ENCODE assay signal across 12 cellular contexts in the genomic region with DNA sequence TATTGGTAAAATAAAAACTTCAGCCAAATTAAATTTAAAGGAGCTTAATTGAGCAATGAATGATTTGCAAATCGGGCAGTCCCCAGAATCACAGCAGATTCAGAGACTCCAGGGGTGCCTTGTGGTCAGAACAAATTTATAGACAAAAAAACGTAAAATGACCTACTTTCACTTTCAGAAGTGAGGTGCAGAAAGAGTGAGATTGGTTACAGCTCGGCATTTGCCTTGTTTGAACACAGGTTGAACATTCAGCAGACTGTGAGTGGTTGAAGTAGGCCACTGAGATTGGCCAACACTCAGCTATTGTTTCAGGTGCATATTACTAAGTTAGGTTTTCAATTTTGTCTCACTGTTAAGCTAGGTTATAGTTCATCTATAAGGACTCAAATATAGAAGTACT.
DNase-seq lines count a peak whose midpoint lies in the region; ATAC-seq and TF ChIP-seq lines count a peak whose summit lies in the region.
"Had no signal": no experiment of that assay in that cellular context is flagged by ENCODE, and none has a peak within 500 bp of the region (broad histone marks: within the 10 kb centered on the region; RNA-seq: fewer than 3 reads in every experiment).

No MANE protein-coding gene starts in this region.

- peaks cover 2% of the 10 kb centered on the region for H3K27me3 Mint-ChIP-seq in activated CD4-positive, alpha-beta T cell treated with anti-CD3 and anti-CD28 coated beads for 36 hours
- H3K27me3 Mint-ChIP-seq in MCF 10A (ENCODE audit: insufficient read depth, unreplicated experiment): no peaks in the 10 kb centered on the region
- H3K27me3 Mint-ChIP-seq: naive B cell had no signal

- H3K9me3 Mint-ChIP-seq in activated CD4-positive, alpha-beta T cell treated with anti-CD3 and anti-CD28 coated beads for 36 hours (ENCODE audit: low read depth): peaks cover 9% of the 10 kb centered on the region
- no peaks in the 10 kb centered on the region for H3K9me3 Mint-ChIP-seq in MCF 10A (ENCODE audit: unreplicated experiment)

- H3K9me3 ChIP-seq in right lobe of liver (peaks cover 0 to 6% (median 0%) of the 10 kb centered on the region in 4 donors), upper lobe of right lung (no peaks in the 10 kb centered on the region)

- BruUV-seq in MCF 10A (replicated peaks; lab: Mats Ljungman, UMichigan): no TSS peak

- H3K27ac ChIP-seq in right lobe of liver: peak overlapping the region; percentile 30 to 81 (median 77)
- peak overlapping the region; percentile 49 for H3K27ac ChIP-seq in upper lobe of right lung
- H3K27ac ChIP-seq: epithelial cell of prostate, HL-60 had no signal

- H3K4me1 ChIP-seq in right lobe of liver (peaks cover 0 to 13% (median 4%) of the 10 kb centered on the region in 4 donors), upper lobe of right lung (no peaks in the 10 kb centered on the region)

- no peak overlapping the region for H3K4me3 Mint-ChIP-seq in activated CD4-positive, alpha-beta T cell treated with anti-CD3 and anti-CD28 coated beads for 36 hours
- H3K4me3 Mint-ChIP-seq in MCF 10A (ENCODE audit: unreplicated experiment): peak overlapping the region; percentile 70

- no peak overlapping the region for H3K27ac Mint-ChIP-seq in activated CD4-positive, alpha-beta T cell treated with anti-CD3 and anti-CD28 coated beads for 36 hours
- H3K27ac Mint-ChIP-seq in MCF 10A (ENCODE audit: low read depth, unreplicated experiment): peak overlapping the region; percentile 97
- H3K27ac Mint-ChIP-seq: naive B cell had no signal

- POLR2A ChIA-PET in activated CD4-positive, alpha-beta T cell treated with anti-CD3 and anti-CD28 coated beads for 36 hours (lab: Charles Lee): no interaction called here
- POLR2A ChIA-PET in MCF 10A (lab: Yijun Ruan, JAX): interaction anchor here (0.6 to 3.1 kb wide), 14 partner anchors 15 to 539 kb away, joined by 3 to 47 read pairs (median 4); no protein-coding TSS in a partner anchor

- no peak for TF ChIP-seq POLR2A in right lobe of liver (IDR thresholded peaks at IDR 0.05)

- DNase-seq in activated CD4-positive, alpha-beta T cell treated with anti-CD3 and anti-CD28 coated beads for 36 hours: no peak
- no peak for DNase-seq in activated CD4-positive, alpha-beta T cell treated with anti-CD3 and anti-CD28 coated beads, Interleukin-2, amount 50 U/mL, for 1 hour
- DNase-seq in MCF 10A (ENCODE audit: unreplicated experiment): peak; percentile 71
- peak in 1 of 3 donors; percentile 55 for DNase-seq in right lobe of liver
- no peak for DNase-seq in upper lobe of right lung
- DNase-seq in NCI-H1417 (lab: John Stamatoyannopoulos, UW): no peak
- no peak for DNase-seq in stimulated activated CD8-positive, alpha-beta memory T cell treated with anti-CD3 and anti-CD28 coated beads, Interleukin-4, amount 100 ng/mL, for 48 hours
- DNase-seq: activated T-cell treated with anti-CD3 and anti-CD28 coated beads, Interleukin-2, amount 50 U/mL, for 48 hours; naive B cell had no signal

- H3K36me3 Mint-ChIP-seq in activated CD4-positive, alpha-beta T cell treated with anti-CD3 and anti-CD28 coated beads for 36 hours (ENCODE audit: low read depth): no peaks in the 10 kb centered on the region
- no peaks in the 10 kb centered on the region for H3K36me3 Mint-ChIP-seq in MCF 10A (ENCODE audit: insufficient read depth, unreplicated experiment)

- H3K4me3 ChIP-seq in right lobe of liver: peak overlapping the region in 2 of 3 donors; percentile 42 to 51
- H3K4me3 ChIP-seq in upper lobe of right lung: peak overlapping the region; percentile 21

- CTCF ChIA-PET in activated CD4-positive, alpha-beta T cell treated with anti-CD3 and anti-CD28 coated beads for 36 hours (lab: Charles Lee): no interaction called here
- CTCF ChIA-PET in MCF 10A (lab: Yijun Ruan, JAX): interaction anchor here (0.6 to 1.4 kb wide), 5 partner anchors 22 to 1147 kb away, joined by 3 to 8 read pairs (median 4); no protein-coding TSS in a partner anchor

- intact Hi-C loops in activated CD4-positive, alpha-beta T cell treated with anti-CD3 and anti-CD28 coated beads for 36 hours (cut with DNase I, micrococcal nuclease): no loop called here
- intact Hi-C loops in MCF 10A (cut with micrococcal nuclease) (no loop called here), right lobe of liver (cut with DNase I) (no loop called here), upper lobe of right lung (cut with DNase I) (no loop called here)

- H3K27me3 ChIP-seq in right lobe of liver (no peaks in the 10 kb centered on the region), upper lobe of right lung (no peaks in the 10 kb centered on the region)

- WGBS in right lobe of liver (ENCODE audit: insufficient coverage, low coverage, low lambda C conversion rate, missing lambda C conversion rate): 3% methylated on average over 3 of the region's 3 CpGs

- peaks cover 8% of the 10 kb centered on the region for H3K4me1 Mint-ChIP-seq in activated CD4-positive, alpha-beta T cell treated with anti-CD3 and anti-CD28 coated beads for 36 hours
- H3K4me1 Mint-ChIP-seq in MCF 10A (ENCODE audit: insufficient read depth, unreplicated experiment): peaks cover 30% of the 10 kb centered on the region
- H3K4me1 Mint-ChIP-seq: naive B cell had no signal

- no peaks in the 10 kb centered on the region for H3K36me3 ChIP-seq in right lobe of liver
- no peaks in the 10 kb centered on the region for H3K36me3 ChIP-seq in upper lobe of right lung

- peak; percentile 42 for ATAC-seq in activated CD4-positive, alpha-beta T cell treated with anti-CD3 and anti-CD28 coated beads for 36 hours
- ATAC-seq in right lobe of liver (peak; percentile 89 to 98 (median 96)), upper lobe of right lung (peak; percentile 78), GM18873 (IDR thresholded peaks at IDR 0.05; ENCODE audit: low FRiP score, unreplicated experiment) (no peak)

- TF ChIP-seq CTCF in MCF 10A (IDR thresholded peaks at IDR 0.05; ENCODE audit: unreplicated experiment) (no peak), right lobe of liver (IDR thresholded peaks at IDR 0.05) (no peak), upper lobe of right lung (IDR thresholded peaks at IDR 0.05) (no peak)
